In the genomic region with DNA sequence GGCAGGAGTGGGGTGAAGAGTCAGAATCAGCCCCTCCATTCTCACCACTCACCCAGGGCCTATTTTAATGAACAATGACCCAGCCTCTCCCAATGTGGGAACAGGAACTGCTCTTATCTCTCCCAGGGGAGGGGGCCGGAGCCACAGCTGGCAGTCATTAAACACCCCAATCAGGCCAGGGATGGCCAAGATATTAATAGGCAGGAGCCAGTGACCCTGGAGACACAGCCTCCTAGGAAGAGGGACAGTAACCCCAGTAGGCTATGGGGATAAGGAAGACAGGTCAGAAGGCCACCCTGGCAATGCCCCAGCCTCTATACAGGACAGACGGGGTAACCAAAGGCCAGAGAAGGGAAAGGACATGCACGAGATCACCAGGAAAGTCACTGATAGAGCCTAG, we compare ENCODE assay signal across 22 cellular contexts.
"Had no signal": no experiment of that assay in that cellular context is flagged by ENCODE, and none has a peak within 500 bp of the region (broad histone marks: within the 10 kb centered on the region; RNA-seq: fewer than 3 reads in every experiment).

No MANE protein-coding gene starts in this region.

- H3K4me3 Mint-ChIP-seq: activated CD8-positive, alpha-beta T cell treated with anti-CD3 and anti-CD28 coated beads for 36 hours; activated naive CD4-positive, alpha-beta T cell treated with anti-CD3 and anti-CD28 coated beads, Interleukin-2, amount 50 U/mL, for 24 hours; activated T-helper 1 cell treated with anti-CD3 and anti-CD28 coated beads, Interleukin-12 subunit alpha, Interleukin-12 subunit beta, Interleukin-2, Interleukin-4 antibody, amounts not matched to agents 30 ng/mL and 10 ng/mL and 1 ng/mL, durations not matched to agents 14 hours and 24 hours and 36 hours; brain; dendritic cell treated with granulocyte-macrophage colony-stimulating factor and Interleukin-4, amounts not matched to agents 40 ng/mL and 50 ng/mL, for 4 days; nephron progenitor cell; type B pancreatic cell had no signal

- H3K27me3 Mint-ChIP-seq: activated CD8-positive, alpha-beta T cell treated with anti-CD3 and anti-CD28 coated beads for 36 hours; activated naive CD4-positive, alpha-beta T cell treated with anti-CD3 and anti-CD28 coated beads, Interleukin-2, amount 50 U/mL, for 24 hours; brain had no signal

- H3K36me3 Mint-ChIP-seq: activated naive CD4-positive, alpha-beta T cell treated with anti-CD3 and anti-CD28 coated beads, Interleukin-2, amount 50 U/mL, for 24 hours; brain; type B pancreatic cell had no signal

- DNase-seq: activated CD4-positive, alpha-beta T cell treated with anti-CD3 and anti-CD28 coated beads for 4 hours; activated CD4-positive, CD25-positive, alpha-beta regulatory T cell; activated CD8-positive, alpha-beta T cell treated with anti-CD3 and anti-CD28 coated beads for 36 hours; activated gamma-delta T cell treated with Interleukin-2 at 50 U/mL for 16 hours; anterior cingulate cortex; caudate nucleus; effector CD4-positive, alpha-beta T cell; foreskin keratinocyte; kidney; midbrain; nephron progenitor cell; nucleus accumbens; spleen; stimulated activated CD4-positive, alpha-beta T cell treated with anti-CD3 and anti-CD28 coated beads, Interleukin-4, amount 100 ng/mL, for 1 hour; stimulated activated naive CD4-positive, alpha-beta T cell treated with Interleukin-2 at 50 U/mL for 16 hours; T-helper 1 cell had no signal

- H3K9me3 Mint-ChIP-seq: activated CD8-positive, alpha-beta T cell treated with anti-CD3 and anti-CD28 coated beads for 36 hours; activated naive CD4-positive, alpha-beta T cell treated with anti-CD3 and anti-CD28 coated beads, Interleukin-2, amount 50 U/mL, for 24 hours; activated T-helper 1 cell treated with anti-CD3 and anti-CD28 coated beads, Interleukin-12 subunit alpha, Interleukin-12 subunit beta, Interleukin-2, Interleukin-4 antibody, amounts not matched to agents 30 ng/mL and 10 ng/mL and 1 ng/mL, durations not matched to agents 14 hours and 24 hours and 36 hours; brain; dendritic cell treated with granulocyte-macrophage colony-stimulating factor and Interleukin-4, amounts not matched to agents 40 ng/mL and 50 ng/mL, for 4 days; nephron progenitor cell; type B pancreatic cell had no signal

- H3K4me1 ChIP-seq: foreskin keratinocyte had no signal

- H3K4me3 ChIP-seq: spleen, thoracic aorta had no signal

- H3K9me3 ChIP-seq: spleen, thoracic aorta had no signal

- H3K4me1 Mint-ChIP-seq: brain had no signal

- H3K27ac ChIP-seq: foreskin keratinocyte, spleen, thoracic aorta had no signal

- ATAC-seq: activated CD8-positive, alpha-beta T cell treated with anti-CD3 and anti-CD28 coated beads for 36 hours; foreskin keratinocyte had no signal

- H3K27ac Mint-ChIP-seq: activated CD8-positive, alpha-beta T cell treated with anti-CD3 and anti-CD28 coated beads for 36 hours; activated naive CD4-positive, alpha-beta T cell treated with anti-CD3 and anti-CD28 coated beads, Interleukin-2, amount 50 U/mL, for 24 hours; activated T-helper 1 cell treated with anti-CD3 and anti-CD28 coated beads, Interleukin-12 subunit alpha, Interleukin-12 subunit beta, Interleukin-2, Interleukin-4 antibody, amounts not matched to agents 30 ng/mL and 10 ng/mL and 1 ng/mL, durations not matched to agents 14 hours and 24 hours and 36 hours; dendritic cell treated with granulocyte-macrophage colony-stimulating factor and Interleukin-4, amounts not matched to agents 40 ng/mL and 50 ng/mL, for 4 days; nephron progenitor cell; type B pancreatic cell had no signal

- H3K27me3 ChIP-seq: foreskin keratinocyte, spleen had no signal

- H3K36me3 ChIP-seq: spleen, thoracic aorta had no signal
